In the genomic region with DNA sequence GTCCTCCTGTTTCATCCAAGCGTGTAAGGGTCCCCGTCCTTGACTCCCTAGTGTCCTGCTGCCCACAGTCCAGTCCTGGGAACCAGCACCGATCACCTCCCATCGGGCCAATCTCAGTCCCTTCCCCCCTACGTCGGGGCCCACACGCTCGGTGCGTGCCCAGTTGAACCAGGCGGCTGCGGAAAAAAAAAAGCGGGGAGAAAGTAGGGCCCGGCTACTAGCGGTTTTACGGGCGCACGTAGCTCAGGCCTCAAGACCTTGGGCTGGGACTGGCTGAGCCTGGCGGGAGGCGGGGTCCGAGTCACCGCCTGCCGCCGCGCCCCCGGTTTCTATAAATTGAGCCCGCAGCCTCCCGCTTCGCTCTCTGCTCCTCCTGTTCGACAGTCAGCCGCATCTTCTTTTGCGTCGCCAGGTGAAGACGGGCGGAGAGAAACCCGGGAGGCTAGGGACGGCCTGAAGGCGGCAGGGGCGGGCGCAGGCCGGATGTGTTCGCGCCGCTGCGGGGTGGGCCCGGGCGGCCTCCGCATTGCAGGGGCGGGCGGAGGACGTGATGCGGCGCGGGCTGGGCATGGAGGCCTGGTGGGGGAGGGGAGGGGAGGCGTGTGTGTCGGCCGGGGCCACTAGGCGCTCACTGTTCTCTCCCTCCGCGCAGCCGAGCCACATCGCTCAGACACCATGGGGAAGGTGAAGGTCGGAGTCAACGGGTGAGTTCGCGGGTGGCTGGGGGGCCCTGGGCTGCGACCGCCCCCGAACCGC, we compare ENCODE assay signal across 1 cellular context.
TF ChIP-seq lines count a peak whose summit lies in the region.

A gene (plus strand): TSS at position 360 of the 756 bp plus-strand sequence. CDS start 316 bp downstream, at position 676.

TF ChIP-seq in WTC11, 78 proteins besides CTCF, POLR2A, EP300 and RAD21 (continued from another document):
- TF ChIP-seq RORB (CRISPR knock-in tag; IDR thresholded peaks at IDR 0.05) (no peak), NR3C1 (CRISPR knock-in tag; conservative IDR thresholded peaks at IDR 0.05; ENCODE audit: low read depth) (no peak), NR2C2 (CRISPR knock-in tag; IDR thresholded peaks at IDR 0.05) (no peak; the same call in 1 of the 2 replicates), ZNF671 (CRISPR knock-in tag; IDR thresholded peaks at IDR 0.05) (no peak)
- TF ChIP-seq, protein P1, sequence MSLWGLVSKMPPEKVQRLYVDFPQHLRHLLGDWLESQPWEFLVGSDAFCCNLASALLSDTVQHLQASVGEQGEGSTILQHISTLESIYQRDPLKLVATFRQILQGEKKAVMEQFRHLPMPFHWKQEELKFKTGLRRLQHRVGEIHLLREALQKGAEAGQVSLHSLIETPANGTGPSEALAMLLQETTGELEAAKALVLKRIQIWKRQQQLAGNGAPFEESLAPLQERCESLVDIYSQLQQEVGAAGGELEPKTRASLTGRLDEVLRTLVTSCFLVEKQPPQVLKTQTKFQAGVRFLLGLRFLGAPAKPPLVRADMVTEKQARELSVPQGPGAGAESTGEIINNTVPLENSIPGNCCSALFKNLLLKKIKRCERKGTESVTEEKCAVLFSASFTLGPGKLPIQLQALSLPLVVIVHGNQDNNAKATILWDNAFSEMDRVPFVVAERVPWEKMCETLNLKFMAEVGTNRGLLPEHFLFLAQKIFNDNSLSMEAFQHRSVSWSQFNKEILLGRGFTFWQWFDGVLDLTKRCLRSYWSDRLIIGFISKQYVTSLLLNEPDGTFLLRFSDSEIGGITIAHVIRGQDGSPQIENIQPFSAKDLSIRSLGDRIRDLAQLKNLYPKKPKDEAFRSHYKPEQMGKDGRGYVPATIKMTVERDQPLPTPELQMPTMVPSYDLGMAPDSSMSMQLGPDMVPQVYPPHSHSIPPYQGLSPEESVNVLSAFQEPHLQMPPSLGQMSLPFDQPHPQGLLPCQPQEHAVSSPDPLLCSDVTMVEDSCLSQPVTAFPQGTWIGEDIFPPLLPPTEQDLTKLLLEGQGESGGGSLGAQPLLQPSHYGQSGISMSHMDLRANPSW (CRISPR knock-in tag; conservative IDR thresholded peaks at IDR 0.05; ENCODE audit: low read depth): no peak
- TF ChIP-seq, protein P2, sequence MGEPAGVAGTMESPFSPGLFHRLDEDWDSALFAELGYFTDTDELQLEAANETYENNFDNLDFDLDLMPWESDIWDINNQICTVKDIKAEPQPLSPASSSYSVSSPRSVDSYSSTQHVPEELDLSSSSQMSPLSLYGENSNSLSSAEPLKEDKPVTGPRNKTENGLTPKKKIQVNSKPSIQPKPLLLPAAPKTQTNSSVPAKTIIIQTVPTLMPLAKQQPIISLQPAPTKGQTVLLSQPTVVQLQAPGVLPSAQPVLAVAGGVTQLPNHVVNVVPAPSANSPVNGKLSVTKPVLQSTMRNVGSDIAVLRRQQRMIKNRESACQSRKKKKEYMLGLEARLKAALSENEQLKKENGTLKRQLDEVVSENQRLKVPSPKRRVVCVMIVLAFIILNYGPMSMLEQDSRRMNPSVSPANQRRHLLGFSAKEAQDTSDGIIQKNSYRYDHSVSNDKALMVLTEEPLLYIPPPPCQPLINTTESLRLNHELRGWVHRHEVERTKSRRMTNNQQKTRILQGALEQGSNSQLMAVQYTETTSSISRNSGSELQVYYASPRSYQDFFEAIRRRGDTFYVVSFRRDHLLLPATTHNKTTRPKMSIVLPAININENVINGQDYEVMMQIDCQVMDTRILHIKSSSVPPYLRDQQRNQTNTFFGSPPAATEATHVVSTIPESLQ (CRISPR knock-in tag; IDR thresholded peaks at IDR 0.05): no peak
